26 cellular contexts compared by ENCODE assay signal in genomic region chr17:28047806-28048205, GRCh38. TPM values are rescaled to one million over a fixed set of nuclear protein-coding genes. Genes with fewer than 3 reads are reported as not detected.
DNase-seq lines count a peak whose midpoint lies in the region; TF ChIP-seq lines count a peak whose summit lies in the region.
"Had no signal": no experiment of that assay in that cellular context is flagged by ENCODE, and none has a peak within 500 bp of the region (broad histone marks: within the 10 kb centered on the region; RNA-seq: fewer than 3 reads in every experiment).

No MANE protein-coding gene starts in this region.

- peaks cover 3% of the 10 kb centered on the region for H3K27me3 Mint-ChIP-seq in neural progenitor cell (ENCODE audit: insufficient read depth, low read depth)
- H3K27me3 Mint-ChIP-seq: stimulated activated naive CD8-positive, alpha-beta T cell treated with anti-CD3 and anti-CD28 coated beads, Interleukin-15, amount 100 ng/mL, for 72 hours had no signal

- H3K27ac ChIP-seq in ectodermal cell (ENCODE audit: insufficient read depth, low read depth, low read length, poor library complexity, severe bottlenecking) (peak overlapping the region; percentile 38), neural progenitor cell (peak overlapping the region; percentile 57)
- H3K27ac ChIP-seq: 22Rv1, esophagus squamous epithelium, gastroesophageal sphincter, tibial nerve had no signal

- no peak overlapping the region for H3K9ac ChIP-seq in neural progenitor cell
- H3K9ac ChIP-seq: SK-N-SH had no signal

- H3K9me3 Mint-ChIP-seq in neural progenitor cell: no peaks in the 10 kb centered on the region
- H3K9me3 Mint-ChIP-seq: activated T-cell treated with anti-CD3 and anti-CD28 coated beads, Interleukin-2, amount 50 U/mL, for 72 hours; stimulated activated naive CD8-positive, alpha-beta T cell treated with anti-CD3 and anti-CD28 coated beads, Interleukin-15, amount 100 ng/mL, for 72 hours had no signal

- no peaks in the 10 kb centered on the region for H3K36me3 ChIP-seq in ectodermal cell (ENCODE audit: control insufficient read depth, insufficient read depth, low read length)
- H3K36me3 ChIP-seq in neural progenitor cell: no peaks in the 10 kb centered on the region
- H3K36me3 ChIP-seq: esophagus squamous epithelium, gastroesophageal sphincter, tibial nerve had no signal

- DNase-seq in NCI-H82 (lab: John Stamatoyannopoulos, UW) (peak; percentile 29), NCI-H82 treated with DMSO at 0.1 percent for 48 hours (lab: John Stamatoyannopoulos, UW; ENCODE audit: unreplicated experiment) (no peak), MV-4-11 (lab: John Stamatoyannopoulos, UW) (peak; percentile 6), neural progenitor cell (ENCODE audit: low spot score) (peak; percentile 56), AML-193 (lab: John Stamatoyannopoulos, UW) (no peak), KBM-7 (no peak), SIG-M5 treated with dmso at 0.1 percent for 504 hours (lab: John Stamatoyannopoulos, UW; ENCODE audit: unreplicated experiment) (no peak)
- DNase-seq: activated CD4-positive, CD25-positive, alpha-beta regulatory T cell treated with anti-CD3 and anti-CD28 coated beads, Interleukin-2, amount 50 U/mL, for 72 hours; activated naive CD4-positive, alpha-beta T cell treated with anti-CD3 and anti-CD28 coated beads, Interleukin-2, amount 50 U/mL, for 16 hours; activated T-cell treated with anti-CD3 and anti-CD28 coated beads, Interleukin-2, amount 50 U/mL, for 72 hours; COR-L47; DMS79; effector memory CD4-positive, alpha-beta T cell; esophagus squamous epithelium; mammary epithelial cell; MM.1S; NCI-H1436; NCI-H510A; right cardiac atrium; RPMI8226; SK-N-SH; stimulated activated naive CD8-positive, alpha-beta T cell treated with anti-CD3 and anti-CD28 coated beads, Interleukin-15, amount 100 ng/mL, for 72 hours had no signal

- H3K27me3 ChIP-seq in ectodermal cell (ENCODE audit: control insufficient read depth, insufficient read depth, low read length, poor library complexity, severe bottlenecking) (no peaks in the 10 kb centered on the region), neural progenitor cell (no peaks in the 10 kb centered on the region)
- H3K27me3 ChIP-seq: esophagus squamous epithelium, gastroesophageal sphincter, tibial nerve had no signal

- H3K4me1 Mint-ChIP-seq in neural progenitor cell: peaks cover 58% of the 10 kb centered on the region

- H3K4me1 ChIP-seq in ectodermal cell (ENCODE audit: control insufficient read depth, insufficient read depth, low read length) (peaks cover 11% of the 10 kb centered on the region), neural progenitor cell (peaks cover 61% of the 10 kb centered on the region)

- H3K4me3 ChIP-seq in ectodermal cell (ENCODE audit: insufficient read depth, low read depth, low read length): no peak overlapping the region
- peak overlapping the region; percentile 22 for H3K4me3 ChIP-seq in neural progenitor cell
- H3K4me3 ChIP-seq: esophagus squamous epithelium, gastroesophageal sphincter, tibial nerve had no signal

- peaks cover 15% of the 10 kb centered on the region for H3F3A ChIP-seq in neural progenitor cell (ENCODE audit: low read depth)

- H3K79me2 ChIP-seq in neural progenitor cell (ENCODE audit: low read depth): peaks cover 100% of the 10 kb centered on the region

- peak overlapping the region; percentile 31 for H3K4me3 Mint-ChIP-seq in neural progenitor cell

- in situ Hi-C loops in KBM-7 (cut with MboI; ENCODE audit: low pct_unique_long_range_greater_than_20kb, low sequenced_read_pairs): no loop called here

- H4K20me1 ChIP-seq in neural progenitor cell (ENCODE audit: low read depth): peaks cover 74% of the 10 kb centered on the region

- peak overlapping the region; percentile 31 for H3K27ac Mint-ChIP-seq in neural progenitor cell
- H3K27ac Mint-ChIP-seq: stimulated activated naive CD8-positive, alpha-beta T cell treated with anti-CD3 and anti-CD28 coated beads, Interleukin-15, amount 100 ng/mL, for 72 hours had no signal

- H3K36me3 Mint-ChIP-seq in neural progenitor cell: peaks cover 8% of the 10 kb centered on the region

- no peak overlapping the region for H2AFZ ChIP-seq in neural progenitor cell (replicated peaks)

- WGBS in ectodermal cell, 2 experiments: 10 to 11% methylated on average over 2 to 4 of the region's 4 CpGs

- H3K4me2 ChIP-seq in neural progenitor cell: peak overlapping the region; percentile 89
- H3K4me2 ChIP-seq: SK-N-SH had no signal

- no peaks in the 10 kb centered on the region for H3K9me3 ChIP-seq in ectodermal cell (ENCODE audit: control insufficient read depth, low read length)
- no peaks in the 10 kb centered on the region for H3K9me3 ChIP-seq in neural progenitor cell (ENCODE audit: low read depth)
- H3K9me3 ChIP-seq: esophagus squamous epithelium, gastroesophageal sphincter, SK-N-SH, tibial nerve had no signal

- TF ChIP-seq CTCF in neural progenitor cell (IDR thresholded peaks at IDR 0.05): no peak

RNA-seq across cellular contexts. Expression of gene NLK, which starts 5.3 kb away (rescaled TPM):
- 51.5 TPM for polyA plus RNA-seq in ectodermal cell (2013, experiment 1 of 4)
- polyA plus RNA-seq in ectodermal cell (2013, experiment 2 of 4): 50.1 TPM
- 39.1 TPM for polyA plus RNA-seq in ectodermal cell (2013, experiment 3 of 4)
- polyA plus RNA-seq in ectodermal cell (2013, experiment 4 of 4): 41.4 TPM
- total RNA-seq in neural progenitor cell (ENCODE audit: low replicate concordance): 50.1 and 61.7 TPM in 2 replicates

Comparison
In these comparisons a context has a peak if more than half of its experiments do, and no peak if none do; other contexts are left out.
1. DNase-seq: peak in NCI-H82 (single experiment), MV-4-11 (single experiment) and neural progenitor cell (single experiment); none in NCI-H82 treated with DMSO at 0.1 percent for 48 hours (single experiment), AML-193 (0 of 2), KBM-7 (single experiment) and SIG-M5 treated with dmso at 0.1 percent for 504 hours (single experiment).